9 cellular contexts compared by ENCODE assay signal in the genomic region with DNA sequence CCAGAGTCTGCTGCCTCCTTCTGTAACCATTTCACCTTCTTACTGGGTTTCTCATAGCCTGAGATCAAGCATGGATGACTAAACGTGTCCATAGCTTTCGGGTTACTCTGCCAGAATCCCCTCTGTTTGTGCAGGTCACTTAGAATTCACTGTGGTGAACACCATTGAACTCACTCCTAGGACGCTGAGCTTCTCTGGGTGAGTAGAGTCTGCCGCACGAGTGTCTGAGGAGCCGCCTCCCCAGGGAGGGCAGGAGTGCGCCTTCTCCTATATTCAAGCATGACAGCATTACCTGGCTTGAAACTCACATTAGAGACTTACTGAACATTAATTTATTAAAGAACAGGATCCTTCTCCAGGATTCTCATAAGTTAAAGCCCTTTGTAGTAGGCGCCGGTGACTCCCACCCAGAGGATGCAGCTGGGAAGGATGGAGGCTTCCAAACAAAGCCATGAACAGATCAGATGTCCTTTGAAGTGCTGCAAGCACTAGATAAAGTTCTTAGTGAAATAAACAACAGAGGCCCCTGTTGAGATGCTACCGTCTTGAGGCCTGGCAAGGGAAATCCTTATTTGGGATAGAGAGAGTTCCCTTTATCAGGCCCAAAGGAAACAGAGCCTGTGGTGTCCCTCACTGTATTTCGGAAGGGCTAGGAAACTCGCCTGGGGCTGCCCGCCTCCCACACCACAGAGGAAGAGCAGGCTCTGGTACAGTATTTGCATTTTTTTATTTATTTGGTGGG.
DNase-seq lines count a peak whose midpoint lies in the region; ATAC-seq and TF ChIP-seq lines count a peak whose summit lies in the region.
"Had no signal": no experiment of that assay in that cellular context is flagged by ENCODE, and none has a peak within 500 bp of the region (broad histone marks: within the 10 kb centered on the region; RNA-seq: fewer than 3 reads in every experiment).

No MANE protein-coding gene starts in this region.

- H3K27ac ChIP-seq in HUES64 (ENCODE audit: low read depth, low read length) (peak overlapping the region; percentile 73), body of pancreas (no peak overlapping the region)
- H3K27ac ChIP-seq in effector memory CD4-positive, alpha-beta T cell (ENCODE audit: insufficient read depth, low read length, poor library complexity, severe bottlenecking) = no peak overlapping the region

- no peak for TF ChIP-seq POLR2A in body of pancreas (IDR thresholded peaks at IDR 0.05)

- intact Hi-C loops in CD14-positive monocyte (cut with micrococcal nuclease) (loop anchor here in 1 of 2 donors (5.0 to 10.0 kb wide), 2 partner anchors 160 to 202 kb away; no protein-coding TSS in a partner anchor), body of pancreas (cut with DNase I) (loop anchor here (10.0 kb wide), 1 partner anchor 90 kb away; no protein-coding TSS in a partner anchor)

- H3K4me1 Mint-ChIP-seq in CD14-positive monocyte = peaks cover 67% of the 10 kb centered on the region
- H3K4me1 Mint-ChIP-seq in activated T-helper 17 cell treated with anti-CD3 and anti-CD28 coated beads, Interleukin-2, amount 50 U/mL, for 72 hours = peaks cover 31% of the 10 kb centered on the region

- peaks cover 0 to 5% (median 3%) of the 10 kb centered on the region in 3 donors for H3K27me3 Mint-ChIP-seq in CD14-positive monocyte (ENCODE audit: low read depth in 3 of 3)
- H3K27me3 Mint-ChIP-seq in activated T-helper 17 cell treated with anti-CD3 and anti-CD28 coated beads, Interleukin-2, amount 50 U/mL, for 72 hours = no peaks in the 10 kb centered on the region

- H3K4me1 ChIP-seq in HUES64 (ENCODE audit: insufficient read depth, low read length) (peaks cover 50% of the 10 kb centered on the region), body of pancreas (peaks cover 15% of the 10 kb centered on the region)
- peaks cover 19% of the 10 kb centered on the region for H3K4me1 ChIP-seq in effector memory CD4-positive, alpha-beta T cell (ENCODE audit: control insufficient read depth, insufficient read depth, low read length, poor library complexity, severe bottlenecking)

- peak overlapping the region; percentile 56; the same call in 1 of the 2 replicates for H3K9ac ChIP-seq in HUES64 (ENCODE audit: low read depth, low read length)

- TF ChIP-seq CTCF in CD14-positive monocyte (IDR thresholded peaks at IDR 0.05) (no peak), body of pancreas (IDR thresholded peaks at IDR 0.05) (no peak)

- no peak overlapping the region for H3K4me3 Mint-ChIP-seq in CD14-positive monocyte
- peak overlapping the region; percentile 87 for H3K4me3 Mint-ChIP-seq in activated T-helper 17 cell treated with anti-CD3 and anti-CD28 coated beads, Interleukin-2, amount 50 U/mL, for 72 hours

- DNase-seq in CD14-positive monocyte (ENCODE audit: low spot score) = no peak
- DNase-seq in left lobe of liver (ENCODE audit: low spot score) = no peak
- DNase-seq in body of pancreas = no peak
- DNase-seq in effector memory CD4-positive, alpha-beta T cell = no peak
- no peak for DNase-seq in RPMI8226

- peaks cover 0 to 2% (median 0%) of the 10 kb centered on the region in 7 donors for H3K9me3 Mint-ChIP-seq in CD14-positive monocyte
- no peaks in the 10 kb centered on the region for H3K9me3 Mint-ChIP-seq in activated T-helper 17 cell treated with anti-CD3 and anti-CD28 coated beads, Interleukin-2, amount 50 U/mL, for 72 hours

- H3K36me3 ChIP-seq in HUES64 (ENCODE audit: insufficient read depth, low read length) (no peaks in the 10 kb centered on the region), body of pancreas (replicated peaks in 1 of 2; ENCODE audit: insufficient read depth in 1 of 2, low read depth in 2 of 2) (no peaks in the 10 kb centered on the region)
- no peaks in the 10 kb centered on the region for H3K36me3 ChIP-seq in effector memory CD4-positive, alpha-beta T cell (ENCODE audit: control insufficient read depth, insufficient read depth, low read length)

- H3K36me3 Mint-ChIP-seq in CD14-positive monocyte = peaks cover 50 to 64% of the 10 kb centered on the region in 2 donors
- peaks cover 7% of the 10 kb centered on the region for H3K36me3 Mint-ChIP-seq in activated T-helper 17 cell treated with anti-CD3 and anti-CD28 coated beads, Interleukin-2, amount 50 U/mL, for 72 hours (ENCODE audit: low read depth)

- H3K4me3 ChIP-seq in HUES64 (ENCODE audit: low read length) (no peak overlapping the region), body of pancreas (no peak overlapping the region)
- H3K4me3 ChIP-seq in effector memory CD4-positive, alpha-beta T cell (ENCODE audit: insufficient read depth, low read depth, low read length, poor library complexity, severe bottlenecking) = no peak overlapping the region
- H3K4me3 ChIP-seq: skin epidermis had no signal

- 52% methylated on average over 13 of the region's 13 CpGs for WGBS in HUES64
- WGBS in body of pancreas, 2 donors = 66 to 74% methylated on average over 12 to 13 of the region's 13 CpGs

- H3K27me3 ChIP-seq in HUES64 (ENCODE audit: insufficient read depth, low read length) = no peaks in the 10 kb centered on the region
- H3K27me3 ChIP-seq in body of pancreas = no peaks in the 10 kb centered on the region
- H3K27me3 ChIP-seq in effector memory CD4-positive, alpha-beta T cell (replicated peaks; ENCODE audit: control insufficient read depth, insufficient read depth, low read length, poor library complexity, severe bottlenecking) = no peaks in the 10 kb centered on the region

- peak; percentile 10 for ATAC-seq in activated T-helper 17 cell treated with anti-CD3 and anti-CD28 coated beads, Interleukin-2, amount 50 U/mL, for 72 hours (replicated peaks)
- ATAC-seq in left lobe of liver (peak; percentile 11), body of pancreas (no peak), HG03108 (IDR thresholded peaks at IDR 0.05; ENCODE audit: unreplicated experiment) (no peak)

- peak overlapping the region in 5 of 7 donors; percentile 41 to 93 (median 79) for H3K27ac Mint-ChIP-seq in CD14-positive monocyte
- H3K27ac Mint-ChIP-seq in activated T-helper 17 cell treated with anti-CD3 and anti-CD28 coated beads, Interleukin-2, amount 50 U/mL, for 72 hours = peak overlapping the region; percentile 98

- no peaks in the 10 kb centered on the region for H3K9me3 ChIP-seq in HUES64 (ENCODE audit: insufficient read depth, low read depth, low read length)
- no peaks in the 10 kb centered on the region for H3K9me3 ChIP-seq in body of pancreas
- H3K9me3 ChIP-seq in effector memory CD4-positive, alpha-beta T cell (ENCODE audit: control insufficient read depth, low read length) = no peaks in the 10 kb centered on the region

Comparison
In these comparisons a context has a peak if more than half of its experiments do, and no peak if none do; other contexts are left out.
1. ATAC-seq: peak in activated T-helper 17 cell treated with anti-CD3 and anti-CD28 coated beads, Interleukin-2, amount 50 U/mL, for 72 hours (single experiment) and left lobe of liver (single experiment); none in body of pancreas (single experiment) and HG03108 (single experiment).